In genomic region chr6:16723833-16724232, GRCh38 we compare ENCODE assay signal across 8 cellular contexts. TPM values are rescaled to one million over a fixed set of nuclear protein-coding genes. Genes with fewer than 3 reads are reported as not detected.
DNase-seq lines count a peak whose midpoint lies in the region; ATAC-seq and TF ChIP-seq lines count a peak whose summit lies in the region.

No MANE protein-coding gene starts in this region.

- H3K27ac ChIP-seq in HUES6 (ENCODE audit: low read depth, low read length) (peak overlapping the region; percentile 77; the same call in 1 of the 2 replicates), muscle layer of duodenum (ENCODE audit: low read length) (peak overlapping the region; percentile 52), WERI-Rb-1 (no peak overlapping the region)

- H3K4me1 Mint-ChIP-seq in chondrocyte (ENCODE audit: low read depth): peaks cover 77% of the 10 kb centered on the region
- peaks cover 34 to 39% of the 10 kb centered on the region in 2 donors for H3K4me1 Mint-ChIP-seq in natural killer cell treated with Interleukin-12 subunit alpha and Interleukin-12 subunit beta and Interleukin-15 and Interleukin-18, amount 100 ng/mL, for 72 hours (ENCODE audit: low read depth in 2 of 2)

- peak overlapping the region; percentile 97 for H3K27ac Mint-ChIP-seq in chondrocyte (ENCODE audit: unreplicated experiment)
- H3K27ac Mint-ChIP-seq in natural killer cell treated with Interleukin-12 subunit alpha and Interleukin-12 subunit beta and Interleukin-15 and Interleukin-18, amount 100 ng/mL, for 72 hours: no peak overlapping the region

- no peaks in the 10 kb centered on the region for H3K9me3 ChIP-seq in HUES6 (ENCODE audit: control insufficient read depth, insufficient read depth, low read depth, low read length)
- no peaks in the 10 kb centered on the region for H3K9me3 ChIP-seq in muscle layer of duodenum (ENCODE audit: control insufficient read depth in 1 of 2, low read length in 2 of 2)
- H3K9me3 ChIP-seq in WERI-Rb-1 (ENCODE audit: severe bottlenecking): no peaks in the 10 kb centered on the region

- TF ChIP-seq CTCF in chondrocyte (IDR thresholded peaks at IDR 0.05): no peak
- TF ChIP-seq CTCF in WERI-Rb-1 (IDR thresholded peaks at IDR 0.05; ENCODE audit: low read depth, low read length): no peak

- no peaks in the 10 kb centered on the region for H3K9me3 Mint-ChIP-seq in chondrocyte (ENCODE audit: low read depth)
- no peaks in the 10 kb centered on the region for H3K9me3 Mint-ChIP-seq in natural killer cell treated with Interleukin-12 subunit alpha and Interleukin-12 subunit beta and Interleukin-15 and Interleukin-18, amount 100 ng/mL, for 72 hours

- no peak for ATAC-seq in natural killer cell treated with Interleukin-12 subunit alpha and Interleukin-12 subunit beta and Interleukin-15 and Interleukin-18, amount 100 ng/mL, for 72 hours

- H3K4me3 ChIP-seq in HUES6 (ENCODE audit: low read depth, low read length) (peak overlapping the region; percentile 18; the same call in 1 of the 2 replicates), muscle layer of duodenum (ENCODE audit: low read depth in 1 of 2, low read length in 2 of 2) (no peak overlapping the region), WERI-Rb-1 (ENCODE audit: low read depth, low read length) (no peak overlapping the region)

- DNase-seq in AG20443 (ENCODE audit: low spot score) (peak; percentile 72), chondrocyte (ENCODE audit: low spot score) (no peak), ecto neural progenitor cell (ENCODE audit: low spot score) (no peak), NCI-H1436 treated with DMSO at 0.1 percent for 48 hours (lab: John Stamatoyannopoulos, UW) (no peak), WERI-Rb-1 (no peak)
- no peak for DNase-seq in natural killer cell treated with Interleukin-12 subunit alpha and Interleukin-12 subunit beta and Interleukin-15 and Interleukin-18, amount 100 ng/mL, for 72 hours (ENCODE audit: low spot score)

- H3K4me1 ChIP-seq in HUES6 (ENCODE audit: control insufficient read depth, insufficient read depth, low read length): peaks cover 31% of the 10 kb centered on the region
- H3K4me1 ChIP-seq in muscle layer of duodenum (ENCODE audit: control insufficient read depth in 1 of 2, insufficient read depth in 2 of 2, low read length in 2 of 2): peaks cover 16 to 23% of the 10 kb centered on the region in 2 donors

- H3K36me3 Mint-ChIP-seq in chondrocyte (ENCODE audit: low read depth): peaks cover 2% of the 10 kb centered on the region
- H3K36me3 Mint-ChIP-seq in natural killer cell treated with Interleukin-12 subunit alpha and Interleukin-12 subunit beta and Interleukin-15 and Interleukin-18, amount 100 ng/mL, for 72 hours: no peaks in the 10 kb centered on the region

- no peaks in the 10 kb centered on the region for H3K27me3 ChIP-seq in HUES6 (ENCODE audit: control insufficient read depth, insufficient read depth, low read length)
- H3K27me3 ChIP-seq in muscle layer of duodenum (ENCODE audit: low read depth, low read length): no peaks in the 10 kb centered on the region
- H3K27me3 ChIP-seq in WERI-Rb-1 (ENCODE audit: insufficient read depth, low read depth, severe bottlenecking): no peaks in the 10 kb centered on the region

- H3K4me3 Mint-ChIP-seq in chondrocyte (ENCODE audit: unreplicated experiment): peak overlapping the region; percentile 24
- H3K4me3 Mint-ChIP-seq in natural killer cell treated with Interleukin-12 subunit alpha and Interleukin-12 subunit beta and Interleukin-15 and Interleukin-18, amount 100 ng/mL, for 72 hours: no peak overlapping the region

- H3K36me3 ChIP-seq in HUES6 (ENCODE audit: control insufficient read depth, insufficient read depth, low read length) (no peaks in the 10 kb centered on the region), muscle layer of duodenum (ENCODE audit: control insufficient read depth in 1 of 2, insufficient read depth in 2 of 2, low read length in 2 of 2) (no peaks in the 10 kb centered on the region), WERI-Rb-1 (no peaks in the 10 kb centered on the region)

- H3K27me3 Mint-ChIP-seq in chondrocyte (ENCODE audit: low read depth): no peaks in the 10 kb centered on the region
- no peaks in the 10 kb centered on the region for H3K27me3 Mint-ChIP-seq in natural killer cell treated with Interleukin-12 subunit alpha and Interleukin-12 subunit beta and Interleukin-15 and Interleukin-18, amount 100 ng/mL, for 72 hours

- H3K9ac ChIP-seq in HUES6 (ENCODE audit: low read length): peak overlapping the region; percentile 41

RNA-seq across cellular contexts. Expression of gene ATXN1, which starts 37.4 kb away (rescaled TPM):
- 59.6 to 65.0 TPM (median 64.5 TPM) in 3 replicates for total RNA-seq in chondrocyte
- 100 to 1,000 TPM in 1 of 2 donors, 10 to 100 TPM in 1; 56.4 to 103 TPM for total RNA-seq in natural killer cell treated with Interleukin-12 subunit alpha and Interleukin-12 subunit beta and Interleukin-15 and Interleukin-18, amount 100 ng/mL, for 72 hours
